Comparison of ENCODE assay signal across 16 cellular contexts in genomic region chr4:152052431-152053057, GRCh38.
A peak's percentile ranks its signal among the peaks of the same experiment; 100 is the strongest.
DNase-seq lines count a peak whose midpoint lies in the region; ATAC-seq and TF ChIP-seq lines count a peak whose summit lies in the region.
"Had no signal": no experiment of that assay in that cellular context is flagged by ENCODE, and none has a peak within 500 bp of the region (broad histone marks: within the 10 kb centered on the region; RNA-seq: fewer than 3 reads in every experiment).

No MANE protein-coding gene starts in this region.

- peaks cover 15% of the 10 kb centered on the region for H3K9me3 Mint-ChIP-seq in MCF 10A (ENCODE audit: unreplicated experiment)

- intact Hi-C loops in MCF 10A (cut with micrococcal nuclease): no loop called here

- no peak overlapping the region for H3K4me3 ChIP-seq in fibroblast of pulmonary artery (replicated peaks; ENCODE audit: low read depth, low read length)
- H3K4me3 ChIP-seq: body of pancreas, hepatocyte had no signal

- ATAC-seq in HG02981 (IDR thresholded peaks at IDR 0.05; ENCODE audit: unreplicated experiment): peak; percentile 59
- ATAC-seq: body of pancreas, left ventricle myocardium superior, WTC11 had no signal

- TF ChIP-seq CTCF in fibroblast of pulmonary artery (IDR thresholded peaks at IDR 0.05; ENCODE audit: low read length, missing control alignments): no peak
- TF ChIP-seq CTCF in MCF 10A (IDR thresholded peaks at IDR 0.05; ENCODE audit: unreplicated experiment): no peak

- CTCF ChIA-PET in MCF 10A (lab: Yijun Ruan, JAX): no interaction called here

- no TSS peak for BruUV-seq in MCF 10A (replicated peaks; lab: Mats Ljungman, UMichigan)

- no peak overlapping the region for H3K4me3 Mint-ChIP-seq in MCF 10A (ENCODE audit: unreplicated experiment)
- H3K4me3 Mint-ChIP-seq: WTC11 had no signal

- peaks cover 9% of the 10 kb centered on the region for H3K4me1 Mint-ChIP-seq in MCF 10A (ENCODE audit: insufficient read depth, unreplicated experiment)

- POLR2A ChIA-PET in MCF 10A (lab: Yijun Ruan, JAX): interaction anchor here (0.5 to 0.6 kb wide), 2 partner anchors 26 to 628 kb away, joined by 3 to 4 read pairs; no protein-coding TSS in a partner anchor

- no peak overlapping the region for H3K27ac Mint-ChIP-seq in MCF 10A (ENCODE audit: low read depth, unreplicated experiment)
- H3K27ac Mint-ChIP-seq: WTC11 had no signal

- DNase-seq in EH (ENCODE audit: low read depth): peak; percentile 76
- DNase-seq in SIG-M5 (lab: John Stamatoyannopoulos, UW): peak; percentile 11
- peak; percentile 16 for DNase-seq in fibroblast of pulmonary artery (ENCODE audit: low read depth)
- no peak for DNase-seq in MCF 10A (ENCODE audit: unreplicated experiment)
- no peak for DNase-seq in activated effector memory CD4-positive, alpha-beta T cell treated with Interleukin-2 at 50 U/mL for 16 hours
- no peak for DNase-seq in retina
- no peak for DNase-seq in nucleus accumbens (lab: John Stamatoyannopoulos, UW)
- DNase-seq: activated T-cell treated with anti-CD3 and anti-CD28 coated beads, Interleukin-2, amount 50 U/mL, for 1 hour; body of pancreas; GF-D8; left ventricle myocardium superior; NCI-H1092 treated with DMSO at 0.1 percent for 48 hours; NCI-H526 treated with DMSO at 0.1 percent for 48 hours had no signal

- no peaks in the 10 kb centered on the region for H3K36me3 Mint-ChIP-seq in MCF 10A (ENCODE audit: insufficient read depth, unreplicated experiment)

- H3K27me3 Mint-ChIP-seq in MCF 10A (ENCODE audit: insufficient read depth, unreplicated experiment): no peaks in the 10 kb centered on the region

Comparison
In these comparisons a context has a peak if more than half of its experiments do, and no peak if none do; other contexts are left out.
1. DNase-seq: peak in EH (single experiment), SIG-M5 (single experiment) and fibroblast of pulmonary artery (single experiment); none in MCF 10A (single experiment), activated effector memory CD4-positive, alpha-beta T cell treated with Interleukin-2 at 50 U/mL for 16 hours (single experiment), retina (single experiment) and nucleus accumbens (0 of 56).